ENCODE assay signal across 1 cellular context in genomic region chr11:65477271-65478029, GRCh38.
A peak's percentile ranks its signal among the peaks of the same experiment; 100 is the strongest.
TF ChIP-seq lines count a peak whose summit lies in the region.

No MANE protein-coding gene starts in this region.

TF ChIP-seq in K562, 482 proteins besides CTCF, POLR2A, EP300 and RAD21 (continues in another document):
- peak; percentile 98 for TF ChIP-seq FOSL1 (tag; conservative IDR thresholded peaks at IDR 0.05)
- TF ChIP-seq, protein P1, sequence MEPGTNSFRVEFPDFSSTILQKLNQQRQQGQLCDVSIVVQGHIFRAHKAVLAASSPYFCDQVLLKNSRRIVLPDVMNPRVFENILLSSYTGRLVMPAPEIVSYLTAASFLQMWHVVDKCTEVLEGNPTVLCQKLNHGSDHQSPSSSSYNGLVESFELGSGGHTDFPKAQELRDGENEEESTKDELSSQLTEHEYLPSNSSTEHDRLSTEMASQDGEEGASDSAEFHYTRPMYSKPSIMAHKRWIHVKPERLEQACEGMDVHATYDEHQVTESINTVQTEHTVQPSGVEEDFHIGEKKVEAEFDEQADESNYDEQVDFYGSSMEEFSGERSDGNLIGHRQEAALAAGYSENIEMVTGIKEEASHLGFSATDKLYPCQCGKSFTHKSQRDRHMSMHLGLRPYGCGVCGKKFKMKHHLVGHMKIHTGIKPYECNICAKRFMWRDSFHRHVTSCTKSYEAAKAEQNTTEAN (CRISPR knock-in tag; IDR thresholded peaks at IDR 0.05): peak; percentile 79; the same call in 1 of the 2 replicates
- TF ChIP-seq POLR2H (tag; IDR thresholded peaks at IDR 0.05; ENCODE audit: low read depth): peak; percentile 83
- TF ChIP-seq, protein P2, sequence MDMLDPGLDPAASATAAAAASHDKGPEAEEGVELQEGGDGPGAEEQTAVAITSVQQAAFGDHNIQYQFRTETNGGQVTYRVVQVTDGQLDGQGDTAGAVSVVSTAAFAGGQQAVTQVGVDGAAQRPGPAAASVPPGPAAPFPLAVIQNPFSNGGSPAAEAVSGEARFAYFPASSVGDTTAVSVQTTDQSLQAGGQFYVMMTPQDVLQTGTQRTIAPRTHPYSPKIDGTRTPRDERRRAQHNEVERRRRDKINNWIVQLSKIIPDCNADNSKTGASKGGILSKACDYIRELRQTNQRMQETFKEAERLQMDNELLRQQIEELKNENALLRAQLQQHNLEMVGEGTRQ (CRISPR knock-in tag; IDR thresholded peaks at IDR 0.05): peak; percentile 96
- peak; percentile 70; the same call in 1 of the 2 replicates for TF ChIP-seq ZBED1 (IDR thresholded peaks at IDR 0.05)
- TF ChIP-seq STAT5B (CRISPR knock-in tag; IDR thresholded peaks at IDR 0.05): no peak
- TF ChIP-seq BRCA1 (IDR thresholded peaks at IDR 0.05): no peak
- no peak for TF ChIP-seq BRCA1 (CRISPR knock-in tag; IDR thresholded peaks at IDR 0.05)
- TF ChIP-seq ZNF431 (CRISPR knock-in tag; IDR thresholded peaks at IDR 0.05): peak; percentile 48; the same call in 1 of the 2 replicates
- no peak for TF ChIP-seq SRSF7 (optimal IDR thresholded peaks at IDR 0.05; ENCODE audit: low read depth, low read length)
- peak in 1 of 2 experiments; percentile 53; a peak in 1 of 4 replicates for TF ChIP-seq TRIM24 (IDR thresholded peaks at IDR 0.05)
- peak; percentile 8 for TF ChIP-seq SETDB1 (IDR thresholded peaks at IDR 0.05; ENCODE audit: low read length)
- TF ChIP-seq CC2D1A (IDR thresholded peaks at IDR 0.05): peak; percentile 71
- TF ChIP-seq KLF16 (IDR thresholded peaks at IDR 0.05): peak; percentile 38; the same call in 1 of the 2 replicates
- peak; percentile 16; the same call in 1 of the 2 replicates for TF ChIP-seq LCOR (CRISPR knock-in tag; IDR thresholded peaks at IDR 0.05)
- TF ChIP-seq MEF2A (IDR thresholded peaks at IDR 0.05; ENCODE audit: control insufficient read depth, low read depth, low read length): no peak; the same call in 1 of the 2 replicates
- 0 out of 2 replicates have a peak, but pooled peaks have one; percentile 24 for TF ChIP-seq ZNF165 (CRISPR knock-in tag; IDR thresholded peaks at IDR 0.05; ENCODE audit: borderline replicate concordance)
- peak; percentile 34 for TF ChIP-seq ZBTB17 (CRISPR knock-in tag; IDR thresholded peaks at IDR 0.05)
- TF ChIP-seq EHMT2 (IDR thresholded peaks at IDR 0.05): 0 out of 2 replicates have a peak, but pooled peaks have one; percentile 46
- TF ChIP-seq ELF1 (tag; IDR thresholded peaks at IDR 0.05): peak; percentile 83
- TF ChIP-seq ZNF79 (CRISPR knock-in tag; IDR thresholded peaks at IDR 0.05; ENCODE audit: low read depth): no peak
- TF ChIP-seq PCBP1 (IDR thresholded peaks at IDR 0.05; ENCODE audit: low read depth, low read length, poor library complexity, severe bottlenecking): peak; percentile 90
- peak; percentile 85 for TF ChIP-seq ZNF143 (CRISPR knock-in tag; IDR thresholded peaks at IDR 0.05)
- TF ChIP-seq, protein P3, sequence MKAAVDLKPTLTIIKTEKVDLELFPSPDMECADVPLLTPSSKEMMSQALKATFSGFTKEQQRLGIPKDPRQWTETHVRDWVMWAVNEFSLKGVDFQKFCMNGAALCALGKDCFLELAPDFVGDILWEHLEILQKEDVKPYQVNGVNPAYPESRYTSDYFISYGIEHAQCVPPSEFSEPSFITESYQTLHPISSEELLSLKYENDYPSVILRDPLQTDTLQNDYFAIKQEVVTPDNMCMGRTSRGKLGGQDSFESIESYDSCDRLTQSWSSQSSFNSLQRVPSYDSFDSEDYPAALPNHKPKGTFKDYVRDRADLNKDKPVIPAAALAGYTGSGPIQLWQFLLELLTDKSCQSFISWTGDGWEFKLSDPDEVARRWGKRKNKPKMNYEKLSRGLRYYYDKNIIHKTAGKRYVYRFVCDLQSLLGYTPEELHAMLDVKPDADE (conservative IDR thresholded peaks at IDR 0.05; ENCODE audit: control insufficient read depth, low read depth, low read length): peak; percentile 70; the same call in 1 of the 2 replicates
- TF ChIP-seq, protein P4, sequence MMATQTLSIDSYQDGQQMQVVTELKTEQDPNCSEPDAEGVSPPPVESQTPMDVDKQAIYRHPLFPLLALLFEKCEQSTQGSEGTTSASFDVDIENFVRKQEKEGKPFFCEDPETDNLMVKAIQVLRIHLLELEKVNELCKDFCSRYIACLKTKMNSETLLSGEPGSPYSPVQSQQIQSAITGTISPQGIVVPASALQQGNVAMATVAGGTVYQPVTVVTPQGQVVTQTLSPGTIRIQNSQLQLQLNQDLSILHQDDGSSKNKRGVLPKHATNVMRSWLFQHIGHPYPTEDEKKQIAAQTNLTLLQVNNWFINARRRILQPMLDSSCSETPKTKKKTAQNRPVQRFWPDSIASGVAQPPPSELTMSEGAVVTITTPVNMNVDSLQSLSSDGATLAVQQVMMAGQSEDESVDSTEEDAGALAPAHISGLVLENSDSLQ (IDR thresholded peaks at IDR 0.05): no peak
- TF ChIP-seq, protein P5, sequence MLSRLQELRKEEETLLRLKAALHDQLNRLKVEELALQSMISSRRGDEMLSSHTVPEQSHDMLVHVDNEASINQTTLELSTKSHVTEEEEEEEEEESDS (CRISPR knock-in tag; IDR thresholded peaks at IDR 0.05): no peak
- TF ChIP-seq, protein P6, sequence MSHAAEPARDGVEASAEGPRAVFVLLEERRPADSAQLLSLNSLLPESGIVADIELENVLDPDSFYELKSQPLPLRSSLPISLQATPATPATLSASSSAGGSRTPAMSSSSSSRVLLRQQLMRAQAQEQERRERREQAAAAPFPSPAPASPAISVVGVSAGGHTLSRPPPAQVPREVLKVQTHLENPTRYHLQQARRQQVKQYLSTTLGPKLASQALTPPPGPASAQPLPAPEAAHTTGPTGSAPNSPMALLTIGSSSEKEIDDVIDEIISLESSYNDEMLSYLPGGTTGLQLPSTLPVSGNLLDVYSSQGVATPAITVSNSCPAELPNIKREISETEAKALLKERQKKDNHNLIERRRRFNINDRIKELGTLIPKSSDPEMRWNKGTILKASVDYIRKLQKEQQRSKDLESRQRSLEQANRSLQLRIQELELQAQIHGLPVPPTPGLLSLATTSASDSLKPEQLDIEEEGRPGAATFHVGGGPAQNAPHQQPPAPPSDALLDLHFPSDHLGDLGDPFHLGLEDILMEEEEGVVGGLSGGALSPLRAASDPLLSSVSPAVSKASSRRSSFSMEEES (CRISPR knock-in tag; IDR thresholded peaks at IDR 0.05): peak; percentile 100
- 0 out of 2 replicates have a peak, but pooled peaks have one; percentile 12 for TF ChIP-seq RREB1 (CRISPR knock-in tag; IDR thresholded peaks at IDR 0.05)
- no peak for TF ChIP-seq SNRNP70 (optimal IDR thresholded peaks at IDR 0.05; ENCODE audit: low read depth, low read length)
- peak; percentile 10; the same call in 1 of the 2 replicates for TF ChIP-seq PHF21A (IDR thresholded peaks at IDR 0.05; ENCODE audit: borderline replicate concordance, low read depth)
- TF ChIP-seq ZNF583 (CRISPR knock-in tag; IDR thresholded peaks at IDR 0.05): peak; percentile 57
- TF ChIP-seq ZFX (CRISPR knock-in tag; IDR thresholded peaks at IDR 0.05): peak; percentile 88
- TF ChIP-seq ZC3H4 (CRISPR knock-in tag; IDR thresholded peaks at IDR 0.05; ENCODE audit: borderline replicate concordance): peak; percentile 93; the same call in 1 of the 2 replicates
- no peak for TF ChIP-seq ZNF174 (CRISPR knock-in tag; IDR thresholded peaks at IDR 0.05)
- TF ChIP-seq ZFPM2 (CRISPR knock-in tag; IDR thresholded peaks at IDR 0.05): no peak
- TF ChIP-seq ESRRA (IDR thresholded peaks at IDR 0.05; ENCODE audit: borderline replicate concordance, low read depth): peak; percentile 30; the same call in 1 of the 2 replicates
- peak; percentile 69 for TF ChIP-seq L3MBTL2 (IDR thresholded peaks at IDR 0.05)
- peak; percentile 78; the same call in 1 of the 2 replicates for TF ChIP-seq ATF6 (CRISPR knock-in tag; IDR thresholded peaks at IDR 0.05)
- no peak for TF ChIP-seq NR2F6 (CRISPR knock-in tag; IDR thresholded peaks at IDR 0.05)
- peak; percentile 47; the same call in 1 of the 2 replicates for TF ChIP-seq ZKSCAN1 (IDR thresholded peaks at IDR 0.05; ENCODE audit: low read depth, low read length)
- TF ChIP-seq DACH1 (IDR thresholded peaks at IDR 0.05; ENCODE audit: partially characterized antibody): peak; percentile 65
- TF ChIP-seq ZBTB2 (IDR thresholded peaks at IDR 0.05): peak; percentile 62; the same call in 1 of the 2 replicates
- TF ChIP-seq, protein P7, sequence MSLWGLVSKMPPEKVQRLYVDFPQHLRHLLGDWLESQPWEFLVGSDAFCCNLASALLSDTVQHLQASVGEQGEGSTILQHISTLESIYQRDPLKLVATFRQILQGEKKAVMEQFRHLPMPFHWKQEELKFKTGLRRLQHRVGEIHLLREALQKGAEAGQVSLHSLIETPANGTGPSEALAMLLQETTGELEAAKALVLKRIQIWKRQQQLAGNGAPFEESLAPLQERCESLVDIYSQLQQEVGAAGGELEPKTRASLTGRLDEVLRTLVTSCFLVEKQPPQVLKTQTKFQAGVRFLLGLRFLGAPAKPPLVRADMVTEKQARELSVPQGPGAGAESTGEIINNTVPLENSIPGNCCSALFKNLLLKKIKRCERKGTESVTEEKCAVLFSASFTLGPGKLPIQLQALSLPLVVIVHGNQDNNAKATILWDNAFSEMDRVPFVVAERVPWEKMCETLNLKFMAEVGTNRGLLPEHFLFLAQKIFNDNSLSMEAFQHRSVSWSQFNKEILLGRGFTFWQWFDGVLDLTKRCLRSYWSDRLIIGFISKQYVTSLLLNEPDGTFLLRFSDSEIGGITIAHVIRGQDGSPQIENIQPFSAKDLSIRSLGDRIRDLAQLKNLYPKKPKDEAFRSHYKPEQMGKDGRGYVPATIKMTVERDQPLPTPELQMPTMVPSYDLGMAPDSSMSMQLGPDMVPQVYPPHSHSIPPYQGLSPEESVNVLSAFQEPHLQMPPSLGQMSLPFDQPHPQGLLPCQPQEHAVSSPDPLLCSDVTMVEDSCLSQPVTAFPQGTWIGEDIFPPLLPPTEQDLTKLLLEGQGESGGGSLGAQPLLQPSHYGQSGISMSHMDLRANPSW (CRISPR knock-in tag; IDR thresholded peaks at IDR 0.05): no peak; the same call in 1 of the 2 replicates
- peak; percentile 92 for TF ChIP-seq RB1 (IDR thresholded peaks at IDR 0.05; ENCODE audit: low read depth)
